ENCODE assay signal across 14 cellular contexts in the genomic region with DNA sequence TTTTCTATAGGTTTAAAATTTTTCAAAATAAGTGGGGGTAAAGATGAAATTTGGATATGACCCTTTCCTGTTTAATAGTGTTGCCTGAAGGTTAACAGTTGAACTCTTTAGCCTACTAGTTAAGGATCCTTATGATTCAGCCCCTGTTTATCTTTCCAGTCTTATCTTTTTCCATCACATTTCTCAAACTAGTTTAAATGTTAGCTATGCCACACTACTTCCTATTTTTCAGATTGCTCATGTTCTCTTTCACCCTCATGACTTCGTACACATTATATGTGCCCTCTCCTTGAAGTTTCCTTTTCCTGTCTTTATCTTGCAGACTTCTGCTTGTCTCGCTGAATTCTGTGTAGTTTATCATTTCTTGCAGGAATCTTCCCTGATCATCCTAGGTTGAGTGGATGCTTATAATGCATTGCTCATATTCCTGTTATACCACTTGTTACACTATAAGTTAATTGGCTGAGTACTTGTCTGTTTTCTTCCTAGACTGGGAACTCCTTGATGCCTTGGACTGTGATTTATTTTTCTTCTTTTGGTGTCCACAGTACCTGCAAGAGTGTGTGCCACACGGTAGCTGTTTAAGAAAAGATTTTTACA.
DNase-seq lines count a peak whose midpoint lies in the region; ATAC-seq, FAIRE-seq and TF ChIP-seq lines count a peak whose summit lies in the region.
"Had no signal": no experiment of that assay in that cellular context is flagged by ENCODE, and none has a peak within 500 bp of the region (broad histone marks: within the 10 kb centered on the region; RNA-seq: fewer than 3 reads in every experiment).

No MANE protein-coding gene starts in this region.

- H3K4me2 ChIP-seq in K562 (ENCODE audit: insufficient read depth, low read length), result no peak overlapping the region; the same call in 1 of the 2 replicates

- H3K36me3 ChIP-seq in K562 (ENCODE audit: control insufficient read depth, insufficient read depth, low read length) (no peaks in the 10 kb centered on the region), heart left ventricle (no peaks in the 10 kb centered on the region)

- TF ChIP-seq POLR2A in K562 (conservative IDR thresholded peaks at IDR 0.05) (no peak), heart left ventricle (IDR thresholded peaks at IDR 0.05) (no peak)

- intact Hi-C loops in K562 (cut with micrococcal nuclease) (loop anchor here (5.0 kb wide), 1 partner anchor 85 kb away; the partner anchor contains the start of gene FNDC3A), heart left ventricle (cut with DNase I) (no loop called here)

- DNase-seq in GF-D8 (lab: John Stamatoyannopoulos, UW), result peak; percentile 87
- DNase-seq in NOMO-1 treated with DMSO at 0.1 percent for 48 hours (lab: John Stamatoyannopoulos, UW; ENCODE audit: unreplicated experiment), result peak; percentile 61
- peak in 2 of 4 experiments; percentile 14 to 30 for DNase-seq in K562 (ENCODE audit: extremely low read depth in 1 of 4, low spot score in 3 of 4)
- no peak for DNase-seq in neural crest cell (ENCODE audit: low read depth, low spot score)
- no peak for DNase-seq in 8988T
- DNase-seq in heart left ventricle, result no peak
- no peak for DNase-seq in dedifferentiated amniotic fluid mesenchymal stem cell (ENCODE audit: extremely low spot score)
- DNase-seq: HCEC 1CT; NCI-H1436; NCI-H510A treated with DMSO at 0.1 percent for 48 hours; stimulated activated CD4-positive, alpha-beta T cell treated with anti-CD3 and anti-CD28 coated beads, Interleukin-4, amount 100 ng/mL, for 24 hours; stimulated activated naive CD4-positive, alpha-beta T cell had no signal

- peak overlapping the region; percentile 35; the same call in 1 of the 3 replicates for H3K27ac ChIP-seq in K562 (ENCODE audit: extremely low read depth, low read depth, low read length)
- H3K27ac ChIP-seq in heart left ventricle, result no peak overlapping the region
- H3K27ac ChIP-seq: C4-2B had no signal

- TF ChIP-seq CTCF in K562 (IDR thresholded peaks at IDR 0.05 in 2 of 3, conservative IDR thresholded peaks at IDR 0.05 in 1 of 3; ENCODE audit: insufficient read depth in 2 of 3, low read depth in 1 of 3, low read length in 3 of 3) (no peak), neural crest cell (conservative IDR thresholded peaks at IDR 0.05) (no peak), heart left ventricle (IDR thresholded peaks at IDR 0.05) (no peak)

- H3K79me2 ChIP-seq in K562 (ENCODE audit: control insufficient read depth, insufficient read depth, low read length), result no peaks in the 10 kb centered on the region

- peaks cover 3% of the 10 kb centered on the region for H3K36me3 Mint-ChIP-seq in neural crest cell (ENCODE audit: low read depth)

- ATAC-seq in K562, result peak; percentile 50; the same call in 2 of the 3 replicates
- no peak for ATAC-seq in HG03135 (IDR thresholded peaks at IDR 0.05; ENCODE audit: unreplicated experiment)
- ATAC-seq in heart left ventricle, result no peak

- H4K20me1 ChIP-seq in K562 (replicated peaks; ENCODE audit: control insufficient read depth, insufficient read depth, low read length), result no peaks in the 10 kb centered on the region

- 0 out of 2 replicates have a peak, but pooled peaks have one; percentile 17 for TF ChIP-seq EP300 in K562 (IDR thresholded peaks at IDR 0.05; ENCODE audit: low read length)

- no peak overlapping the region for H2AFZ ChIP-seq in K562 (ENCODE audit: low read depth, low read length)

- H3K4me1 ChIP-seq in K562 (replicated peaks in 1 of 2; ENCODE audit: control insufficient read depth in 2 of 2, insufficient read depth in 2 of 2, low read length in 2 of 2), result peaks cover 0 to 9% of the 10 kb centered on the region in 2 experiments; a peak in 2 of 5 replicates
- peaks cover 0 to 14% (median 5%) of the 10 kb centered on the region in 12 donors for H3K4me1 ChIP-seq in heart left ventricle

- H3K9me3 ChIP-seq in K562 (replicated peaks; ENCODE audit: control insufficient read depth, insufficient read depth, low read depth, low read length) (no peaks in the 10 kb centered on the region), heart left ventricle (no peaks in the 10 kb centered on the region)

- CTCF ChIA-PET in K562 (lab: Yijun Ruan, JAX; ENCODE audit: low intra/inter-chr PET ratio), result no interaction called here

- WGBS in K562 (ENCODE audit: insufficient coverage, low coverage, missing lambda C conversion rate), result 19% methylated on average over 3 of the region's 3 CpGs
- WGBS in heart left ventricle, 4 donors, result 65 to 71% (median 67%) methylated on average over 3 of the region's 3 CpGs

- no peaks in the 10 kb centered on the region for H3K27me3 Mint-ChIP-seq in neural crest cell (ENCODE audit: low read depth)

- no peaks in the 10 kb centered on the region for H3K9me1 ChIP-seq in K562 (ENCODE audit: control insufficient read depth, insufficient read depth, low read length)

- no peaks in the 10 kb centered on the region for H3K27me3 ChIP-seq in K562 (ENCODE audit: control insufficient read depth in 2 of 2, insufficient read depth in 2 of 2, low read length in 2 of 2)
- no peaks in the 10 kb centered on the region for H3K27me3 ChIP-seq in heart left ventricle

- TF ChIP-seq RAD21 in K562 (CRISPR knock-in tag; conservative IDR thresholded peaks at IDR 0.05 in 1 of 2, IDR thresholded peaks at IDR 0.05 in 1 of 2), result no peak

- H3K27ac Mint-ChIP-seq in neural crest cell (ENCODE audit: unreplicated experiment), result peak overlapping the region; percentile 28

- no peaks in the 10 kb centered on the region for H3K9me3 Mint-ChIP-seq in neural crest cell

- FAIRE-seq in K562 (lab: Jason Lieb, UNC), result peak; percentile 44

- in situ Hi-C loops in K562 (cut with MboI), result no loop called here

- H3K9ac ChIP-seq in K562 (ENCODE audit: insufficient read depth in 1 of 2, low read depth in 2 of 2, low read length in 2 of 2), result no peak overlapping the region

- BruUV-seq in K562 (replicated peaks; lab: Mats Ljungman, UMichigan), result no TSS peak

- no peaks in the 10 kb centered on the region for H3K4me1 Mint-ChIP-seq in neural crest cell

- H3K4me3 ChIP-seq in K562 (no peak overlapping the region), heart left ventricle (no peak overlapping the region)

- POLR2A ChIA-PET in K562 (lab: Yijun Ruan, JAX), result no interaction called here

- no peak overlapping the region for H3K4me3 Mint-ChIP-seq in neural crest cell

TF ChIP-seq in K562, 482 proteins besides CTCF, POLR2A, EP300 and RAD21 (continues in another document):
- TF ChIP-seq MEIS2 (IDR thresholded peaks at IDR 0.05; ENCODE audit: partially characterized antibody), result peak; percentile 33
- no peak for TF ChIP-seq CHD1 (IDR thresholded peaks at IDR 0.05; ENCODE audit: low read length)
- TF ChIP-seq, protein P1, sequence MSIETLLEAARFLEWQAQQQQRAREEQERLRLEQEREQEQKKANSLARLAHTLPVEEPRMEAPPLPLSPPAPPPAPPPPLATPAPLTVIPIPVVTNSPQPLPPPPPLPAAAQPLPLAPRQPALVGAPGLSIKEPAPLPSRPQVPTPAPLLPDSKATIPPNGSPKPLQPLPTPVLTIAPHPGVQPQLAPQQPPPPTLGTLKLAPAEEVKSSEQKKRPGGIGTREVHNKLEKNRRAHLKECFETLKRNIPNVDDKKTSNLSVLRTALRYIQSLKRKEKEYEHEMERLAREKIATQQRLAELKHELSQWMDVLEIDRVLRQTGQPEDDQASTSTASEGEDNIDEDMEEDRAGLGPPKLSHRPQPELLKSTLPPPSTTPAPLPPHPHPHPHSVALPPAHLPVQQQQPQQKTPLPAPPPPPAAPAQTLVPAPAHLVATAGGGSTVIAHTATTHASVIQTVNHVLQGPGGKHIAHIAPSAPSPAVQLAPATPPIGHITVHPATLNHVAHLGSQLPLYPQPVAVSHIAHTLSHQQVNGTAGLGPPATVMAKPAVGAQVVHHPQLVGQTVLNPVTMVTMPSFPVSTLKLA (conservative IDR thresholded peaks at IDR 0.05), result 0 out of 4 replicates have a peak, but pooled peaks of 1 of the 2 experiments have one; percentile 20
- no peak for TF ChIP-seq DACH1 (IDR thresholded peaks at IDR 0.05; ENCODE audit: partially characterized antibody)
- TF ChIP-seq CTBP1 (IDR thresholded peaks at IDR 0.05; ENCODE audit: borderline replicate concordance), result peak; percentile 15; the same call in 1 of the 2 replicates
- TF ChIP-seq DPF2 (IDR thresholded peaks at IDR 0.05), result peak; percentile 64; the same call in 1 of the 2 replicates
- TF ChIP-seq ZNF143 (CRISPR knock-in tag; IDR thresholded peaks at IDR 0.05), result no peak
- peak; percentile 79 for TF ChIP-seq CBFA2T3 (IDR thresholded peaks at IDR 0.05)
- TF ChIP-seq ESRRA (IDR thresholded peaks at IDR 0.05; ENCODE audit: borderline replicate concordance, low read depth), result 0 out of 2 replicates have a peak, but pooled peaks have one; percentile 18
- TF ChIP-seq, protein P2, sequence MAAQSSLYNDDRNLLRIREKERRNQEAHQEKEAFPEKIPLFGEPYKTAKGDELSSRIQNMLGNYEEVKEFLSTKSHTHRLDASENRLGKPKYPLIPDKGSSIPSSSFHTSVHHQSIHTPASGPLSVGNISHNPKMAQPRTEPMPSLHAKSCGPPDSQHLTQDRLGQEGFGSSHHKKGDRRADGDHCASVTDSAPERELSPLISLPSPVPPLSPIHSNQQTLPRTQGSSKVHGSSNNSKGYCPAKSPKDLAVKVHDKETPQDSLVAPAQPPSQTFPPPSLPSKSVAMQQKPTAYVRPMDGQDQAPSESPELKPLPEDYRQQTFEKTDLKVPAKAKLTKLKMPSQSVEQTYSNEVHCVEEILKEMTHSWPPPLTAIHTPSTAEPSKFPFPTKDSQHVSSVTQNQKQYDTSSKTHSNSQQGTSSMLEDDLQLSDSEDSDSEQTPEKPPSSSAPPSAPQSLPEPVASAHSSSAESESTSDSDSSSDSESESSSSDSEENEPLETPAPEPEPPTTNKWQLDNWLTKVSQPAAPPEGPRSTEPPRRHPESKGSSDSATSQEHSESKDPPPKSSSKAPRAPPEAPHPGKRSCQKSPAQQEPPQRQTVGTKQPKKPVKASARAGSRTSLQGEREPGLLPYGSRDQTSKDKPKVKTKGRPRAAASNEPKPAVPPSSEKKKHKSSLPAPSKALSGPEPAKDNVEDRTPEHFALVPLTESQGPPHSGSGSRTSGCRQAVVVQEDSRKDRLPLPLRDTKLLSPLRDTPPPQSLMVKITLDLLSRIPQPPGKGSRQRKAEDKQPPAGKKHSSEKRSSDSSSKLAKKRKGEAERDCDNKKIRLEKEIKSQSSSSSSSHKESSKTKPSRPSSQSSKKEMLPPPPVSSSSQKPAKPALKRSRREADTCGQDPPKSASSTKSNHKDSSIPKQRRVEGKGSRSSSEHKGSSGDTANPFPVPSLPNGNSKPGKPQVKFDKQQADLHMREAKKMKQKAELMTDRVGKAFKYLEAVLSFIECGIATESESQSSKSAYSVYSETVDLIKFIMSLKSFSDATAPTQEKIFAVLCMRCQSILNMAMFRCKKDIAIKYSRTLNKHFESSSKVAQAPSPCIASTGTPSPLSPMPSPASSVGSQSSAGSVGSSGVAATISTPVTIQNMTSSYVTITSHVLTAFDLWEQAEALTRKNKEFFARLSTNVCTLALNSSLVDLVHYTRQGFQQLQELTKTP (IDR thresholded peaks at IDR 0.05; ENCODE audit: low read depth in 1 of 2, partially characterized antibody in 2 of 2), result peak in 1 of 2 experiments; percentile 46
- TF ChIP-seq SMARCE1 (IDR thresholded peaks at IDR 0.05), result peak; percentile 85
- TF ChIP-seq KDM1A (IDR thresholded peaks at IDR 0.05), result 0 out of 4 replicates have a peak, but pooled peaks of 1 of the 2 experiments have one; percentile 12

Comparison
In these comparisons a context has a peak if more than half of its experiments do, and no peak if none do; other contexts are left out.
1. DNase-seq: peak in GF-D8 (single experiment) and NOMO-1 treated with DMSO at 0.1 percent for 48 hours (single experiment); none in neural crest cell (single experiment), 8988T (single experiment), heart left ventricle (0 of 5) and dedifferentiated amniotic fluid mesenchymal stem cell (single experiment).